1 cellular context compared by ENCODE assay signal in the genomic region with DNA sequence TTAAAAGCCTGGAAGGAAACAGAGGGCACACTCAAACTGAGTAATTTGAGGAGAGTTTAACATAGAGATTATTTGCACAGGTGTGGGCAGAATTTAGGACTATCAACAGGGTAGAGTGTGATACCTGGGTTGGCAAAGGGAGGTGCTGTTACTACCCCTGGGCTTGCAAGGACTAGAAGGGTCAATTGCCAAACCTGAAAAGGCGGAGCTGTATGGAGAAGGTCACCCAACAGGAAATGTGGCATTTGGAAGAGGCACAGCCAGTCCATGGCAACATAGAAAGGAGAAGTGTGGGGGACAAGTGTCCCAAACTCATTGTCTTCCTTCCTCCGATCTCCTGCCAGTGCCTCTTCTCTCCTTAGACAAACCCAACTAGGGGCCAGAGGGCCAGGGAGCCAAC.
TF ChIP-seq lines count a peak whose summit lies in the region.

No MANE protein-coding gene starts in this region.

TF ChIP-seq in GM23338, 12 proteins besides CTCF, POLR2A, EP300 and RAD21:
- TF ChIP-seq, protein P1, sequence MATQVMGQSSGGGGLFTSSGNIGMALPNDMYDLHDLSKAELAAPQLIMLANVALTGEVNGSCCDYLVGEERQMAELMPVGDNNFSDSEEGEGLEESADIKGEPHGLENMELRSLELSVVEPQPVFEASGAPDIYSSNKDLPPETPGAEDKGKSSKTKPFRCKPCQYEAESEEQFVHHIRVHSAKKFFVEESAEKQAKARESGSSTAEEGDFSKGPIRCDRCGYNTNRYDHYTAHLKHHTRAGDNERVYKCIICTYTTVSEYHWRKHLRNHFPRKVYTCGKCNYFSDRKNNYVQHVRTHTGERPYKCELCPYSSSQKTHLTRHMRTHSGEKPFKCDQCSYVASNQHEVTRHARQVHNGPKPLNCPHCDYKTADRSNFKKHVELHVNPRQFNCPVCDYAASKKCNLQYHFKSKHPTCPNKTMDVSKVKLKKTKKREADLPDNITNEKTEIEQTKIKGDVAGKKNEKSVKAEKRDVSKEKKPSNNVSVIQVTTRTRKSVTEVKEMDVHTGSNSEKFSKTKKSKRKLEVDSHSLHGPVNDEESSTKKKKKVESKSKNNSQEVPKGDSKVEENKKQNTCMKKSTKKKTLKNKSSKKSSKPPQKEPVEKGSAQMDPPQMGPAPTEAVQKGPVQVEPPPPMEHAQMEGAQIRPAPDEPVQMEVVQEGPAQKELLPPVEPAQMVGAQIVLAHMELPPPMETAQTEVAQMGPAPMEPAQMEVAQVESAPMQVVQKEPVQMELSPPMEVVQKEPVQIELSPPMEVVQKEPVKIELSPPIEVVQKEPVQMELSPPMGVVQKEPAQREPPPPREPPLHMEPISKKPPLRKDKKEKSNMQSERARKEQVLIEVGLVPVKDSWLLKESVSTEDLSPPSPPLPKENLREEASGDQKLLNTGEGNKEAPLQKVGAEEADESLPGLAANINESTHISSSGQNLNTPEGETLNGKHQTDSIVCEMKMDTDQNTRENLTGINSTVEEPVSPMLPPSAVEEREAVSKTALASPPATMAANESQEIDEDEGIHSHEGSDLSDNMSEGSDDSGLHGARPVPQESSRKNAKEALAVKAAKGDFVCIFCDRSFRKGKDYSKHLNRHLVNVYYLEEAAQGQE (IDR thresholded peaks at IDR 0.05; ENCODE audit: unreplicated experiment), result no peak
- TF ChIP-seq ZNF114 (CRISPR knock-in tag; IDR thresholded peaks at IDR 0.05) (no peak), EZH2 (IDR thresholded peaks at IDR 0.05; ENCODE audit: low read depth, unreplicated experiment) (no peak), STAT1 (IDR thresholded peaks at IDR 0.05; ENCODE audit: unreplicated experiment) (no peak), EZH2phosphoT487 (IDR thresholded peaks at IDR 0.05; ENCODE audit: unreplicated experiment) (no peak)
- TF ChIP-seq, protein P2, sequence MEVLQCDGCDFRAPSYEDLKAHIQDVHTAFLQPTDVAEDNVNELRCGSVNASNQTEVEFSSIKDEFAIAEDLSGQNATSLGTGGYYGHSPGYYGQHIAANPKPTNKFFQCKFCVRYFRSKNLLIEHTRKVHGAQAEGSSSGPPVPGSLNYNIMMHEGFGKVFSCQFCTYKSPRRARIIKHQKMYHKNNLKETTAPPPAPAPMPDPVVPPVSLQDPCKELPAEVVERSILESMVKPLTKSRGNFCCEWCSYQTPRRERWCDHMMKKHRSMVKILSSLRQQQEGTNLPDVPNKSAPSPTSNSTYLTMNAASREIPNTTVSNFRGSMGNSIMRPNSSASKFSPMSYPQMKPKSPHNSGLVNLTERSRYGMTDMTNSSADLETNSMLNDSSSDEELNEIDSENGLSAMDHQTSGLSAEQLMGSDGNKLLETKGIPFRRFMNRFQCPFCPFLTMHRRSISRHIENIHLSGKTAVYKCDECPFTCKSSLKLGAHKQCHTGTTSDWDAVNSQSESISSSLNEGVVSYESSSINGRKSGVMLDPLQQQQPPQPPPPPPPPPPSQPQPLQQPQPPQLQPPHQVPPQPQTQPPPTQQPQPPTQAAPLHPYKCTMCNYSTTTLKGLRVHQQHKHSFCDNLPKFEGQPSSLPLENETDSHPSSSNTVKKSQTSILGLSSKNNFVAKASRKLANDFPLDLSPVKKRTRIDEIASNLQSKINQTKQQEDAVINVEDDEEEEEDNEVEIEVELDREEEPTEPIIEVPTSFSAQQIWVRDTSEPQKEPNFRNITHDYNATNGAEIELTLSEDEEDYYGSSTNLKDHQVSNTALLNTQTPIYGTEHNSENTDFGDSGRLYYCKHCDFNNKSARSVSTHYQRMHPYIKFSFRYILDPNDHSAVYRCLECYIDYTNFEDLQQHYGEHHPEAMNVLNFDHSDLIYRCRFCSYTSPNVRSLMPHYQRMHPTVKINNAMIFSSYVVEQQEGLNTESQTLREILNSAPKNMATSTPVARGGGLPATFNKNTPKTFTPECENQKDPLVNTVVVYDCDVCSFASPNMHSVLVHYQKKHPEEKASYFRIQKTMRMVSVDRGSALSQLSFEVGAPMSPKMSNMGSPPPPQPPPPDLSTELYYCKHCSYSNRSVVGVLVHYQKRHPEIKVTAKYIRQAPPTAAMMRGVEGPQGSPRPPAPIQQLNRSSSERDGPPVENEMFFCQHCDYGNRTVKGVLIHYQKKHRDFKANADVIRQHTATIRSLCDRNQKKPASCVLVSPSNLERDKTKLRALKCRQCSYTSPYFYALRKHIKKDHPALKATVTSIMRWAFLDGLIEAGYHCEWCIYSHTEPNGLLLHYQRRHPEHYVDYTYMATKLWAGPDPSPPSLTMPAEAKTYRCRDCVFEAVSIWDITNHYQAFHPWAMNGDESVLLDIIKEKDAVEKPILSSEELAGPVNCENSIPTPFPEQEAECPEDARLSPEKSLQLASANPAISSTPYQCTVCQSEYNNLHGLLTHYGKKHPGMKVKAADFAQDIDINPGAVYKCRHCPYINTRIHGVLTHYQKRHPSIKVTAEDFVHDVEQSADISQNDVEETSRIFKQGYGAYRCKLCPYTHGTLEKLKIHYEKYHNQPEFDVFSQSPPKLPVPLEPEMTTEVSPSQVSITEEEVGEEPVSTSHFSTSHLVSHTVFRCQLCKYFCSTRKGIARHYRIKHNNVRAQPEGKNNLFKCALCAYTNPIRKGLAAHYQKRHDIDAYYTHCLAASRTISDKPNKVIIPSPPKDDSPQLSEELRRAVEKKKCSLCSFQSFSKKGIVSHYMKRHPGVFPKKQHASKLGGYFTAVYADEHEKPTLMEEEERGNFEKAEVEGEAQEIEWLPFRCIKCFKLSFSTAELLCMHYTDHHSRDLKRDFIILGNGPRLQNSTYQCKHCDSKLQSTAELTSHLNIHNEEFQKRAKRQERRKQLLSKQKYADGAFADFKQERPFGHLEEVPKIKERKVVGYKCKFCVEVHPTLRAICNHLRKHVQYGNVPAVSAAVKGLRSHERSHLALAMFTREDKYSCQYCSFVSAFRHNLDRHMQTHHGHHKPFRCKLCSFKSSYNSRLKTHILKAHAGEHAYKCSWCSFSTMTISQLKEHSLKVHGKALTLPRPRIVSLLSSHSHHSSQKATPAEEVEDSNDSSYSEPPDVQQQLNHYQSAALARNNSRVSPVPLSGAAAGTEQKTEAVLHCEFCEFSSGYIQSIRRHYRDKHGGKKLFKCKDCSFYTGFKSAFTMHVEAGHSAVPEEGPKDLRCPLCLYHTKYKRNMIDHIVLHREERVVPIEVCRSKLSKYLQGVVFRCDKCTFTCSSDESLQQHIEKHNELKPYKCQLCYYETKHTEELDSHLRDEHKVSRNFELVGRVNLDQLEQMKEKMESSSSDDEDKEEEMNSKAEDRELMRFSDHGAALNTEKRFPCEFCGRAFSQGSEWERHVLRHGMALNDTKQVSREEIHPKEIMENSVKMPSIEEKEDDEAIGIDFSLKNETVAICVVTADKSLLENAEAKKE (CRISPR knock-in tag; IDR thresholded peaks at IDR 0.05), result no peak
TF ChIP-seq in GM23338: peak in this region for 0.
